ENCODE assay signal across 13 cellular contexts in genomic region chr4:2296621-2297601, GRCh38. TPM values are rescaled to one million over a fixed set of nuclear protein-coding genes. Genes with fewer than 3 reads are reported as not detected.
DNase-seq lines count a peak whose midpoint lies in the region; ATAC-seq and TF ChIP-seq lines count a peak whose summit lies in the region.
"Had no signal": no experiment of that assay in that cellular context is flagged by ENCODE, and none has a peak within 500 bp of the region (broad histone marks: within the 10 kb centered on the region; RNA-seq: fewer than 3 reads in every experiment).

No MANE protein-coding gene starts in this region.

- H3K4me1 Mint-ChIP-seq in natural killer cell treated with Interleukin-12 subunit alpha and Interleukin-12 subunit beta and Interleukin-15 and Interleukin-18, amount 100 ng/mL, for 72 hours (ENCODE audit: low read depth in 2 of 2), result peaks cover 12 to 23% of the 10 kb centered on the region in 2 donors
- peaks cover 6 to 20% of the 10 kb centered on the region in 2 donors for H3K4me1 Mint-ChIP-seq in natural killer cell

- TF ChIP-seq CTCF in natural killer cell (IDR thresholded peaks at IDR 0.05) (no peak), Peyer's patch (IDR thresholded peaks at IDR 0.05) (no peak), upper lobe of left lung (IDR thresholded peaks at IDR 0.05) (no peak), smooth muscle cell (IDR thresholded peaks at IDR 0.05; ENCODE audit: borderline replicate concordance, insufficient read depth, poor library complexity, severe bottlenecking) (no peak)

- ATAC-seq in natural killer cell treated with Interleukin-12 subunit alpha and Interleukin-12 subunit beta and Interleukin-15 and Interleukin-18, amount 100 ng/mL, for 72 hours, result peak in 1 of 2 donors; percentile 24
- ATAC-seq in natural killer cell (no peak), upper lobe of left lung (ENCODE audit: low FRiP score in 2 of 2) (peak; percentile 5 to 18), HG03521 (IDR thresholded peaks at IDR 0.05; ENCODE audit: unreplicated experiment) (no peak)

- H3K36me3 ChIP-seq in Peyer's patch (peaks cover 0 to 10% (median 0%) of the 10 kb centered on the region in 3 donors), upper lobe of left lung (peaks cover 0 to 4% (median 0%) of the 10 kb centered on the region in 4 donors), smooth muscle cell (ENCODE audit: low read depth) (no peaks in the 10 kb centered on the region)
- H3K36me3 ChIP-seq: breast epithelium had no signal

- H3K9ac ChIP-seq in smooth muscle cell (ENCODE audit: low read depth), result no peak overlapping the region
- H3K9ac ChIP-seq: GM23248 had no signal

- H3K27ac ChIP-seq in Peyer's patch (no peak overlapping the region), upper lobe of left lung (no peak overlapping the region), smooth muscle cell (ENCODE audit: low read depth) (no peak overlapping the region)
- H3K27ac ChIP-seq: breast epithelium, GM23248, RWPE1 had no signal

- no peaks in the 10 kb centered on the region for H3K9me3 Mint-ChIP-seq in natural killer cell treated with Interleukin-12 subunit alpha and Interleukin-12 subunit beta and Interleukin-15 and Interleukin-18, amount 100 ng/mL, for 72 hours
- no peaks in the 10 kb centered on the region for H3K9me3 Mint-ChIP-seq in natural killer cell

- H3K79me2 ChIP-seq in smooth muscle cell (ENCODE audit: low read depth), result no peaks in the 10 kb centered on the region

- TF ChIP-seq POLR2A in Peyer's patch (IDR thresholded peaks at IDR 0.05), result no peak
- TF ChIP-seq POLR2A in upper lobe of left lung (IDR thresholded peaks at IDR 0.05), result no peak

- no peak overlapping the region for H3K4me3 Mint-ChIP-seq in natural killer cell treated with Interleukin-12 subunit alpha and Interleukin-12 subunit beta and Interleukin-15 and Interleukin-18, amount 100 ng/mL, for 72 hours
- no peak overlapping the region for H3K4me3 Mint-ChIP-seq in natural killer cell

- no peaks in the 10 kb centered on the region for H3F3A ChIP-seq in smooth muscle cell (ENCODE audit: low read depth)

- no peaks in the 10 kb centered on the region for H3K27me3 ChIP-seq in Peyer's patch
- no peaks in the 10 kb centered on the region for H3K27me3 ChIP-seq in upper lobe of left lung
- H3K27me3 ChIP-seq in smooth muscle cell (ENCODE audit: low read depth), result no peaks in the 10 kb centered on the region
- H3K27me3 ChIP-seq: breast epithelium had no signal

- H3K27ac Mint-ChIP-seq in natural killer cell treated with Interleukin-12 subunit alpha and Interleukin-12 subunit beta and Interleukin-15 and Interleukin-18, amount 100 ng/mL, for 72 hours, result peak overlapping the region in 1 of 2 donors; percentile 8
- H3K27ac Mint-ChIP-seq in natural killer cell, result peak overlapping the region in 1 of 2 donors; percentile 65

- TF ChIP-seq EP300 in upper lobe of left lung (IDR thresholded peaks at IDR 0.05), result no peak

- DNase-seq in natural killer cell treated with Interleukin-12 subunit alpha and Interleukin-12 subunit beta and Interleukin-15 and Interleukin-18, amount 100 ng/mL, for 72 hours (ENCODE audit: low spot score), result peak; percentile 53
- no peak for DNase-seq in natural killer cell
- DNase-seq in Peyer's patch, result peak in 2 of 3 donors; percentile 40 to 66
- DNase-seq in iPS-NIHi11 (ENCODE audit: low spot score), result peak; percentile 5
- DNase-seq in upper lobe of left lung, result peak in 1 of 2 donors; percentile 77
- no peak for DNase-seq in smooth muscle cell (lab: John Stamatoyannopoulos, UW; ENCODE audit: unreplicated experiment)
- no peak for DNase-seq in NCI-H82 treated with DMSO at 0.1 percent for 48 hours (lab: John Stamatoyannopoulos, UW; ENCODE audit: unreplicated experiment)
- DNase-seq: GM23248, mammary epithelial cell, NCI-H1694 treated with DMSO at 0.1 percent for 48 hours had no signal

- 91 to 96% methylated on average over 11 to 37 of the region's 37 CpGs for WGBS in upper lobe of left lung, 2 donors
- 92% methylated on average over 37 of the region's 37 CpGs for WGBS in smooth muscle cell (ENCODE audit: low lambda C conversion rate)

- H3K4me3 ChIP-seq in Peyer's patch (no peak overlapping the region), upper lobe of left lung (no peak overlapping the region), smooth muscle cell (no peak overlapping the region)
- H3K4me3 ChIP-seq: breast epithelium, GM23248 had no signal

- H3K9me3 ChIP-seq in Peyer's patch, result no peaks in the 10 kb centered on the region
- no peaks in the 10 kb centered on the region for H3K9me3 ChIP-seq in upper lobe of left lung
- no peaks in the 10 kb centered on the region for H3K9me3 ChIP-seq in smooth muscle cell (replicated peaks; ENCODE audit: low read depth)
- H3K9me3 ChIP-seq: breast epithelium had no signal

- H2AFZ ChIP-seq in smooth muscle cell (ENCODE audit: low read depth), result no peak overlapping the region
- H2AFZ ChIP-seq: GM23248 had no signal

- H3K36me3 Mint-ChIP-seq in natural killer cell treated with Interleukin-12 subunit alpha and Interleukin-12 subunit beta and Interleukin-15 and Interleukin-18, amount 100 ng/mL, for 72 hours, result no peaks in the 10 kb centered on the region
- H3K36me3 Mint-ChIP-seq in natural killer cell, result peaks cover 5% of the 10 kb centered on the region

- H4K20me1 ChIP-seq in smooth muscle cell (ENCODE audit: low read depth), result no peaks in the 10 kb centered on the region

- H3K4me1 ChIP-seq in Peyer's patch (no peaks in the 10 kb centered on the region), upper lobe of left lung (no peaks in the 10 kb centered on the region), smooth muscle cell (ENCODE audit: low read depth) (no peaks in the 10 kb centered on the region)
- H3K4me1 ChIP-seq: breast epithelium had no signal

- no peaks in the 10 kb centered on the region for H3K27me3 Mint-ChIP-seq in natural killer cell treated with Interleukin-12 subunit alpha and Interleukin-12 subunit beta and Interleukin-15 and Interleukin-18, amount 100 ng/mL, for 72 hours
- H3K27me3 Mint-ChIP-seq in natural killer cell (ENCODE audit: low read depth in 2 of 2), result no peaks in the 10 kb centered on the region

- intact Hi-C loops in natural killer cell (cut with micrococcal nuclease), result no loop called here

- no peak overlapping the region for H3K4me2 ChIP-seq in smooth muscle cell

RNA-seq across cellular contexts. Expression of gene MXD4, which starts 35.0 kb away (rescaled TPM):
- 10 to 100 TPM; 13.9 to 14.5 TPM for total RNA-seq in natural killer cell treated with Interleukin-12 subunit alpha and Interleukin-12 subunit beta and Interleukin-15 and Interleukin-18, amount 100 ng/mL, for 72 hours
- 100 to 1,000 TPM; 141 to 172 (median 166) TPM for total RNA-seq in natural killer cell
- total RNA-seq in Peyer's patch, result 10 to 100 TPM; 28.9 to 52.5 (median 44.0) TPM
- 100 to 1,000 TPM in 1 of 6 donors, 10 to 100 TPM in 5; 50.1 to 135 (median 76.4) TPM for total RNA-seq in upper lobe of left lung
- total RNA-seq in smooth muscle cell, result 26.8 and 28.2 TPM in 2 replicates
- polyA plus RNA-seq in smooth muscle cell, result 81.8 and 87.6 TPM in 2 replicates

RNA-seq across cellular contexts. Expression of gene HAUS3, which starts 55.0 kb away (rescaled TPM):
- total RNA-seq in natural killer cell treated with Interleukin-12 subunit alpha and Interleukin-12 subunit beta and Interleukin-15 and Interleukin-18, amount 100 ng/mL, for 72 hours, result 10 to 100 TPM; 17.6 to 30.0 TPM
- total RNA-seq in natural killer cell (10 to 100 TPM; 38.0 to 50.3 (median 49.4) TPM), Peyer's patch (10 to 100 TPM in 1 of 4 donors, 1 to 10 TPM in 3; 8.6 to 11.6 (median 9.0) TPM), upper lobe of left lung (10 to 100 TPM in 5 of 6 donors, 1 to 10 TPM in 1; 8.2 to 21.0 (median 12.5) TPM), smooth muscle cell (15.1 and 16.2 TPM in 2 replicates)
- 8.7 and 13.4 TPM in 2 replicates for polyA plus RNA-seq in smooth muscle cell

RNA-seq across cellular contexts. Expression of gene POLN, which starts 55.0 kb away (rescaled TPM):
- 1 to 10 TPM; 3.8 to 6.1 TPM for total RNA-seq in natural killer cell treated with Interleukin-12 subunit alpha and Interleukin-12 subunit beta and Interleukin-15 and Interleukin-18, amount 100 ng/mL, for 72 hours
- 1 to 10 TPM; 2.6 to 6.9 (median 3.3) TPM for total RNA-seq in natural killer cell
- 1 to 10 TPM in 3 of 4 donors, under 1 TPM in 1; 0.70 to 6.6 (median 3.2) TPM for total RNA-seq in Peyer's patch
- total RNA-seq in upper lobe of left lung, result 1 to 10 TPM in 5 of 6 donors, under 1 TPM in 1; 0.89 to 5.5 (median 2.6) TPM
- total RNA-seq in smooth muscle cell, result 0.63 and 3.0 TPM in 2 replicates
- polyA plus RNA-seq in smooth muscle cell, result 0.35 and 2.0 TPM in 2 replicates

Comparison
In these comparisons a context has a peak if more than half of its experiments do, and no peak if none do; other contexts are left out.
1. DNase-seq: peak in natural killer cell treated with Interleukin-12 subunit alpha and Interleukin-12 subunit beta and Interleukin-15 and Interleukin-18, amount 100 ng/mL, for 72 hours (single experiment), Peyer's patch (2 of 3) and iPS-NIHi11 (single experiment); none in natural killer cell (single experiment), smooth muscle cell (single experiment) and NCI-H82 treated with DMSO at 0.1 percent for 48 hours (single experiment).
2. ATAC-seq: peak in upper lobe of left lung (2 of 2); none in natural killer cell (0 of 3) and HG03521 (single experiment).